ENCODE assay signal across 20 cellular contexts in the genomic region with DNA sequence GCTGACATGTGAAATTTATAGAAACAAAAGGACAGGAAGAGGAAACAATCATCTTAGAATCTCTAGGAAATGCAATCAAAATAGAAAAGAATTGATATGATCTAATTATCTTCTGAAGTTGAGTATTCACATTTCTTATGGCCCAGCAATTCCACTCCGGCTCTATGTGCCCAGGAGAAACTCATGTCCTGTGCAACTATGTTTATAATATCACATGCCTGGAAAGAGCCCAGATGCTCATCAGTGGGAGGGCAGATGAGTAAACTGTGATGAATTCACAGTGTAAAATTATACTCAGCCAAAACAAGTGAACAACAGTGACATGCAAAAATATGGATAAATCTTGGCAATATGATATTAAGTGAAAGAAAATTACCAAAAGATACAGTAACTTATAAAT. TPM values are rescaled to one million over a fixed set of nuclear protein-coding genes. Genes with fewer than 3 reads are reported as not detected.
DNase-seq lines count a peak whose midpoint lies in the region; ATAC-seq and TF ChIP-seq lines count a peak whose summit lies in the region.
"Had no signal": no experiment of that assay in that cellular context is flagged by ENCODE, and none has a peak within 500 bp of the region (broad histone marks: within the 10 kb centered on the region; RNA-seq: fewer than 3 reads in every experiment).

No MANE protein-coding gene starts in this region.

- H3K27ac ChIP-seq in gastrocnemius medialis (peak overlapping the region in 1 of 4 donors; percentile 50), ovary (no peak overlapping the region)
- H3K27ac ChIP-seq: heart right ventricle, right atrium auricular region, thyroid gland had no signal

- H3K4me1 ChIP-seq in gastrocnemius medialis (peaks cover 3 to 8% of the 10 kb centered on the region in 2 donors), ovary (ENCODE audit: insufficient read depth) (no peaks in the 10 kb centered on the region)
- H3K4me1 ChIP-seq: heart right ventricle, right atrium auricular region, thyroid gland had no signal

- 70 to 78% (median 74%) methylated on average over 1 of the region's 1 CpG for WGBS in ovary, 3 donors

- intact Hi-C loops in gastrocnemius medialis (cut with DNase I; ENCODE audit: low total_unique reads), result no loop called here
- intact Hi-C loops in ovary (cut with DNase I), result no loop called here

- peak; percentile 49 to 88 for ATAC-seq in gastrocnemius medialis
- ATAC-seq in GM19467 (IDR thresholded peaks at IDR 0.05; ENCODE audit: unreplicated experiment), result no peak
- ATAC-seq: activated CD8-positive, alpha-beta T cell treated with anti-CD3 and anti-CD28 coated beads for 36 hours; activated naive CD4-positive, alpha-beta T cell treated with anti-CD3 and anti-CD28 coated beads, Interleukin-2, amount 50 U/mL, for 72 hours; heart right ventricle; SK-N-SH treated with all-trans-retinoic acid at 6 μM for 48 hours; stimulated activated naive B cell treated with anti-CD40 and anti-IgM and Interleukin-4, amounts not matched to agents 10 μg/mL and 1 μg/mL and 100 μg/mL, for 72 hours had no signal

- H3K27me3 ChIP-seq in gastrocnemius medialis (no peaks in the 10 kb centered on the region), ovary (no peaks in the 10 kb centered on the region)
- H3K27me3 ChIP-seq: right atrium auricular region, thyroid gland had no signal

- TF ChIP-seq POLR2A in gastrocnemius medialis (IDR thresholded peaks at IDR 0.05), result peak in 1 of 2 donors; percentile 15
- no peak for TF ChIP-seq POLR2A in ovary (IDR thresholded peaks at IDR 0.05)

- DNase-seq in EH (ENCODE audit: low read depth) (peak; percentile 5), NCI-H69 (lab: John Stamatoyannopoulos, UW) (peak; percentile 45), fibroblast of gingiva (ENCODE audit: low read depth) (peak; percentile 76), gastrocnemius medialis (no peak), ovary (no peak), NCI-H2107 treated with DMSO at 0.1 percent for 48 hours (lab: John Stamatoyannopoulos, UW; ENCODE audit: unreplicated experiment) (no peak)
- DNase-seq in activated naive CD4-positive, alpha-beta T cell treated with Interleukin-2 at 50 U/mL for 16 hours, result no peak
- DNase-seq: activated CD4-positive, CD25-positive, alpha-beta regulatory T cell; activated CD8-positive, alpha-beta T cell treated with anti-CD3 and anti-CD28 coated beads for 36 hours; activated T-cell treated with anti-CD3 and anti-CD28 coated beads, Interleukin-2, amount 50 U/mL, for 24 hours; H9; heart right ventricle; NCI-H2029; nucleus accumbens; stimulated activated naive B cell treated with anti-CD40 and anti-IgM and Interleukin-4, amounts not matched to agents 10 μg/mL and 1 μg/mL and 100 μg/mL, for 72 hours; thyroid gland had no signal

- H3K4me3 ChIP-seq in gastrocnemius medialis, result no peak overlapping the region
- no peak overlapping the region for H3K4me3 ChIP-seq in ovary
- H3K4me3 ChIP-seq: heart right ventricle, right atrium auricular region, thyroid gland had no signal

- TF ChIP-seq CTCF in gastrocnemius medialis (IDR thresholded peaks at IDR 0.05 in 4 of 5, conservative IDR thresholded peaks at IDR 0.05 in 1 of 5) (no peak), ovary (IDR thresholded peaks at IDR 0.05) (no peak)

- no peak for TF ChIP-seq EP300 in ovary (IDR thresholded peaks at IDR 0.05)

- no peaks in the 10 kb centered on the region for H3K9me3 ChIP-seq in gastrocnemius medialis
- H3K9me3 ChIP-seq in ovary, result no peaks in the 10 kb centered on the region
- H3K9me3 ChIP-seq: thyroid gland had no signal

- H3K36me3 ChIP-seq in gastrocnemius medialis (no peaks in the 10 kb centered on the region), ovary (no peaks in the 10 kb centered on the region)
- H3K36me3 ChIP-seq: heart right ventricle, right atrium auricular region, thyroid gland had no signal

- in situ Hi-C loops in gastrocnemius medialis (cut with MboI; ENCODE audit: low sequenced_read_pairs in 4 of 4), result no loop called here

RNA-seq across cellular contexts. Expression of a gene that starts 7.6 kb away (rescaled TPM):
- 10 to 100 TPM in 1 of 4 donors, 1 to 10 TPM in 3; 2.7 to 10.2 (median 7.8) TPM for total RNA-seq in gastrocnemius medialis
- total RNA-seq in ovary, result 1 to 10 TPM in 2 of 7 donors, under 1 TPM in 5; 0.35 to 4.7 (median 0.55) TPM
- 1 to 10 TPM; 1.4 to 9.1 TPM for polyA plus RNA-seq in ovary
- total RNA-seq: activated CD8-positive, alpha-beta T cell treated with anti-CD3 and anti-CD28 coated beads for 36 hours; activated naive CD4-positive, alpha-beta T cell treated with anti-CD3 and anti-CD28 coated beads, Interleukin-2, amount 50 U/mL, for 72 hours had no signal

Comparison
In these comparisons a context has a peak if more than half of its experiments do, and no peak if none do; other contexts are left out.
1. DNase-seq: peak in EH (single experiment), NCI-H69 (single experiment) and fibroblast of gingiva (single experiment); none in gastrocnemius medialis (0 of 2), activated naive CD4-positive, alpha-beta T cell treated with Interleukin-2 at 50 U/mL for 16 hours (single experiment), ovary (0 of 5) and NCI-H2107 treated with DMSO at 0.1 percent for 48 hours (single experiment).